26 cellular contexts compared by ENCODE assay signal in genomic region chr4:101049549-101050001, GRCh38.
"Had no signal": no experiment of that assay in that cellular context is flagged by ENCODE, and none has a peak within 500 bp of the region (broad histone marks: within the 10 kb centered on the region; RNA-seq: fewer than 3 reads in every experiment).

No MANE protein-coding gene starts in this region.

- H3K9me3 Mint-ChIP-seq: activated CD4-positive, alpha-beta memory T cell treated with anti-CD3 and anti-CD28 coated beads for 36 hours; activated CD4-positive, alpha-beta T cell treated with anti-CD3 and anti-CD28 coated beads, Interleukin-2, amount 10 ng/mL, durations not matched to agents 7 days and 5 days; activated naive CD4-positive, alpha-beta T cell treated with anti-CD3 and anti-CD28 coated beads for 36 hours; activated T-helper 17 cell treated with anti-CD3 and anti-CD28 coated beads, Interleukin-2, amount 50 U/mL, for 72 hours; brain; central memory CD8-positive, alpha-beta T cell had no signal

- H3K36me3 Mint-ChIP-seq: brain had no signal

- H3K4me1 ChIP-seq: Peyer's patch had no signal

- H3K27me3 Mint-ChIP-seq: activated CD4-positive, alpha-beta memory T cell treated with anti-CD3 and anti-CD28 coated beads for 36 hours; activated CD4-positive, alpha-beta T cell treated with anti-CD3 and anti-CD28 coated beads, Interleukin-2, amount 10 ng/mL, durations not matched to agents 7 days and 5 days; activated naive CD8-positive, alpha-beta T cell; activated T-helper 17 cell treated with anti-CD3 and anti-CD28 coated beads, Interleukin-2, amount 50 U/mL, for 72 hours; brain; central memory CD8-positive, alpha-beta T cell; T-helper 17 cell had no signal

- H3K9me3 ChIP-seq: MG63, Peyer's patch, SJCRH30 had no signal

- H3K36me3 ChIP-seq: MG63 had no signal

- ATAC-seq: T-helper 17 cell had no signal

- H3K4me3 Mint-ChIP-seq: activated CD4-positive, alpha-beta memory T cell treated with anti-CD3 and anti-CD28 coated beads for 36 hours; activated CD4-positive, alpha-beta T cell treated with anti-CD3 and anti-CD28 coated beads, Interleukin-2, amount 10 ng/mL, durations not matched to agents 7 days and 5 days; activated naive CD4-positive, alpha-beta T cell treated with anti-CD3 and anti-CD28 coated beads for 36 hours; activated naive CD8-positive, alpha-beta T cell; brain; central memory CD8-positive, alpha-beta T cell; T-helper 17 cell had no signal

- DNase-seq: activated CD4-positive, alpha-beta memory T cell treated with anti-CD3 and anti-CD28 coated beads for 36 hours; activated CD4-positive, alpha-beta T cell treated with anti-CD3 and anti-CD28 coated beads, Interleukin-2, amount 10 ng/mL, durations not matched to agents 7 days and 5 days; activated CD4-positive, CD25-positive, alpha-beta regulatory T cell; activated gamma-delta T cell; activated naive CD4-positive, alpha-beta T cell treated with anti-CD3 and anti-CD28 coated beads for 36 hours; activated T-cell treated with anti-CD3 and anti-CD28 coated beads for 4 hours; activated T-cell treated with anti-CD3 and anti-CD28 coated beads, Interleukin-2, amount 50 U/mL, for 48 hours; amygdala; MG63; NCI-H1105; NCI-H1436; NCI-H1694 treated with DMSO at 0.1 percent for 48 hours; NCI-H2029 treated with DMSO at 0.1 percent for 48 hours; NCI-H2171 treated with DMSO at 0.1 percent for 48 hours; NCI-H226; NCI-H526 treated with DMSO at 0.1 percent for 48 hours; Peyer's patch; Right ventricle myocardium superior; T-helper 17 cell; T-helper 9 cell had no signal

- H3K27ac Mint-ChIP-seq: activated CD4-positive, alpha-beta memory T cell treated with anti-CD3 and anti-CD28 coated beads for 36 hours; activated CD4-positive, alpha-beta T cell treated with anti-CD3 and anti-CD28 coated beads, Interleukin-2, amount 10 ng/mL, durations not matched to agents 7 days and 5 days; activated naive CD4-positive, alpha-beta T cell treated with anti-CD3 and anti-CD28 coated beads for 36 hours; activated naive CD8-positive, alpha-beta T cell; T-helper 17 cell had no signal

- H3K4me3 ChIP-seq: MG63, Peyer's patch, SJCRH30 had no signal

- H3K27me3 ChIP-seq: MG63, Peyer's patch, SJCRH30 had no signal

- H3K27ac ChIP-seq: Peyer's patch, RWPE1, SJCRH30 had no signal
